In genomic region chr4:30616943-30617646, GRCh38 we compare ENCODE assay signal across 27 cellular contexts.
DNase-seq lines count a peak whose midpoint lies in the region; ATAC-seq and TF ChIP-seq lines count a peak whose summit lies in the region.
"Had no signal": no experiment of that assay in that cellular context is flagged by ENCODE, and none has a peak within 500 bp of the region (broad histone marks: within the 10 kb centered on the region; RNA-seq: fewer than 3 reads in every experiment).

No MANE protein-coding gene starts in this region.

- DNase-seq in NCI-H226 (peak; percentile 78), astrocyte of the spinal cord (ENCODE audit: low read depth, low spot score) (peak; percentile 6), fibroblast of mammary gland (ENCODE audit: low read depth) (peak; percentile 75), skeletal muscle cell (ENCODE audit: low read depth) (peak; percentile 43), PC-3 (no peak), KG1 (lab: John Stamatoyannopoulos, UW) (no peak), GM19238 (ENCODE audit: insufficient read length, low spot score) (no peak)
- DNase-seq: activated CD4-positive, alpha-beta T cell treated with anti-CD3 and anti-CD28 coated beads, Interleukin-2, amount 50 U/mL, for 4 hours; activated naive CD4-positive, alpha-beta T cell treated with Interleukin-2 at 50 U/mL for 16 hours; activated T-cell treated with anti-CD3 and anti-CD28 coated beads, Interleukin-2, amount 50 U/mL, for 72 hours; CD8-positive, alpha-beta memory T cell; effector CD4-positive, alpha-beta T cell; H7; Kasumi-1; NCI-H146; NCI-H2107; NCI-H82; nephron progenitor cell; SJCRH30; stimulated activated naive B cell treated with anti-CD40 and anti-IgM and Interleukin-4, amounts not matched to agents 10 μg/mL and 1 μg/mL and 100 μg/mL, for 72 hours; substantia nigra; T1000 had no signal

- BruUV-seq in PC-3 (replicated peaks; lab: Mats Ljungman, UMichigan): no TSS peak

- no peaks in the 10 kb centered on the region for H3K4me1 ChIP-seq in PC-3 (ENCODE audit: insufficient read depth, low read length)

- no peaks in the 10 kb centered on the region for H4K20me1 ChIP-seq in PC-3 (ENCODE audit: low read length)

- no peak overlapping the region for H2AFZ ChIP-seq in PC-3 (ENCODE audit: low read length)

- intact Hi-C loops in PC-3 (cut with micrococcal nuclease): no loop called here

- H3K4me3 ChIP-seq in astrocyte of the spinal cord (ENCODE audit: low read depth, low read length) (no peak overlapping the region), fibroblast of mammary gland (ENCODE audit: control insufficient read depth, low read depth, low read length) (no peak overlapping the region), skeletal muscle cell (ENCODE audit: low read depth, low read length) (no peak overlapping the region), PC-3 (ENCODE audit: low read length) (no peak overlapping the region)
- H3K4me3 ChIP-seq: lung, SJCRH30, skin epidermis had no signal

- no peak overlapping the region for H3K4me2 ChIP-seq in PC-3 (ENCODE audit: low read length)

- no peak overlapping the region for H3K27ac ChIP-seq in PC-3 (ENCODE audit: low read length)
- H3K27ac ChIP-seq: epithelial cell of prostate, SJCRH30 had no signal

- no peaks in the 10 kb centered on the region for H3K79me2 ChIP-seq in PC-3 (ENCODE audit: low read length)

- H3K9ac ChIP-seq in PC-3 (ENCODE audit: low read length): no peak overlapping the region

- no peaks in the 10 kb centered on the region for H3K9me3 ChIP-seq in PC-3 (ENCODE audit: low read length)
- H3K9me3 ChIP-seq: SJCRH30 had no signal

- H3F3A ChIP-seq in PC-3 (ENCODE audit: low read length, unreplicated experiment): no peaks in the 10 kb centered on the region

- POLR2A ChIA-PET in PC-3 (lab: Charles Lee; ENCODE audit: unreplicated experiment): no interaction called here

- no peaks in the 10 kb centered on the region for H3K9me2 ChIP-seq in PC-3 (replicated peaks; ENCODE audit: low read length)

- in situ Hi-C loops in astrocyte of the spinal cord (cut with HindIII; ENCODE audit: low sequenced_read_pairs): no loop called here

- H3K36me3 ChIP-seq in PC-3 (ENCODE audit: low read depth, low read length): no peaks in the 10 kb centered on the region
- H3K36me3 ChIP-seq: SJCRH30 had no signal

- ATAC-seq in PC-3: no peak
- ATAC-seq in HG02678 (IDR thresholded peaks at IDR 0.05; ENCODE audit: unreplicated experiment): no peak
- ATAC-seq: activated T-cell treated with anti-CD3 and anti-CD28 coated beads, Interleukin-2, amount 50 U/mL, for 72 hours; HepG2; stimulated activated naive B cell treated with anti-CD40 and anti-IgM and Interleukin-4, amounts not matched to agents 10 μg/mL and 1 μg/mL and 100 μg/mL, for 72 hours had no signal

- CTCF ChIA-PET in PC-3 (lab: Charles Lee): no interaction called here

- no peaks in the 10 kb centered on the region for H3K27me3 ChIP-seq in PC-3 (ENCODE audit: low read length)
- H3K27me3 ChIP-seq: SJCRH30 had no signal

- TF ChIP-seq CTCF in astrocyte of the spinal cord (IDR thresholded peaks at IDR 0.05; ENCODE audit: low read depth, low read length) (no peak), fibroblast of mammary gland (conservative IDR thresholded peaks at IDR 0.05; ENCODE audit: control insufficient read depth, insufficient read depth, low read depth, low read length) (no peak), PC-3 (conservative IDR thresholded peaks at IDR 0.05; ENCODE audit: low read depth, low read length) (no peak)

Comparison
In these comparisons a context has a peak if more than half of its experiments do, and no peak if none do; other contexts are left out.
1. DNase-seq: peak in NCI-H226 (single experiment), astrocyte of the spinal cord (single experiment), fibroblast of mammary gland (single experiment) and skeletal muscle cell (single experiment); none in PC-3 (single experiment), KG1 (single experiment) and GM19238 (single experiment).